Comparison of ENCODE assay signal across 32 cellular contexts in the genomic region with DNA sequence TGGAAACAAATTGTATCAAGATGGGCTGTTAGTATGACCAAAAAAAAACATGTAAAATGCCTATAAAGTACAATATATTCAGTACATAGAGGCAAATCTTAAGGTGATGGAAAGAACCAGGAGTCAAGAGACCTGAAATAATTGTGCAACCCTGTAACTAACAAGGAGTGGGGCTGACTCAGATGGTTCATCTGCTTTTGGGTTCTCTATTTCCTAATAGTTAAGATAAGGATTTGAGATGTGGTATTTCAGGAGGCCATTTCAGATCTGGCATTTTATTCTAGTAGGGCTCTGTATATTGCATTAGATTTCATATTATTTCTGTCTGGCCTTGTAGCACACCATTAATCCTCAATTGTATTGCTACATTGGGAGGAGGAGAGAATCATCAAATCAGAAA.
"Had no signal": no experiment of that assay in that cellular context is flagged by ENCODE, and none has a peak within 500 bp of the region (broad histone marks: within the 10 kb centered on the region; RNA-seq: fewer than 3 reads in every experiment).

No MANE protein-coding gene starts in this region.

- H3K36me3 ChIP-seq: brain microvascular endothelial cell, esophagus squamous epithelium, WERI-Rb-1 had no signal

- H3K4me3 ChIP-seq: esophagus squamous epithelium had no signal

- H3K27me3 ChIP-seq: brain microvascular endothelial cell, esophagus squamous epithelium had no signal

- DNase-seq: activated B cell treated with CpG ODN at 0.5 μM for 24 hours; activated CD4-positive, alpha-beta T cell treated with anti-CD3 and anti-CD28 coated beads for 48 hours; activated CD4-positive, alpha-beta T cell treated with anti-CD3 and anti-CD28 coated beads, Interleukin-2, amount 50 U/mL, for 1 hour; activated CD4-positive, alpha-beta T cell treated with anti-CD3 and anti-CD28 coated beads, Interleukin-2, amount 50 U/mL, for 48 hours; activated CD8-positive, alpha-beta memory T cell treated with anti-CD3 and anti-CD28 coated beads for 24 hours; activated CD8-positive, alpha-beta T cell treated with anti-CD3 and anti-CD28 coated beads for 36 hours; activated effector memory CD4-positive, alpha-beta T cell treated with Interleukin-2 at 50 U/mL for 16 hours; activated gamma-delta T cell treated with Interleukin-2 at 50 U/mL for 16 hours; activated naive CD4-positive, alpha-beta T cell treated with anti-CD3 and anti-CD28 coated beads for 36 hours; activated naive CD8-positive, alpha-beta T cell treated with anti-CD3 and anti-CD28 coated beads, Interleukin-2, amount 10 ng/mL, durations not matched to agents 7 days and 5 days; activated T-cell treated with anti-CD3 and anti-CD28 coated beads, Interleukin-2, amount 50 U/mL, for 4 hours; amniotic stem cell; anterior cingulate cortex; brain microvascular endothelial cell; caudate nucleus; cortex of kidney; dermis blood vessel endothelial cell; effector CD4-positive, alpha-beta T cell; effector memory CD8-positive, alpha-beta T cell; esophagus squamous epithelium; foreskin fibroblast; head of caudate nucleus; T-helper 1 cell; T-helper 17 cell; T1000; WERI-Rb-1 had no signal

- ATAC-seq: activated CD4-positive, CD25-positive, alpha-beta regulatory T cell treated with anti-CD3 and anti-CD28 coated beads, Interleukin-2, amount 50 U/mL, for 24 hours; activated CD8-positive, alpha-beta T cell treated with anti-CD3 and anti-CD28 coated beads for 36 hours; activated naive CD4-positive, alpha-beta T cell treated with anti-CD3 and anti-CD28 coated beads, Interleukin-2, amount 50 U/mL, for 72 hours; activated T-cell treated with anti-CD3 and anti-CD28 coated beads, Interleukin-2, amount 50 U/mL, for 4 hours; activated T-helper 17 cell treated with anti-CD3 and anti-CD28 coated beads, Interleukin-2, amount 50 U/mL, for 72 hours; effector memory CD8-positive, alpha-beta T cell; T-helper 17 cell had no signal

- FAIRE-seq: astrocyte, colon, frontal cortex had no signal
